In the genomic region with DNA sequence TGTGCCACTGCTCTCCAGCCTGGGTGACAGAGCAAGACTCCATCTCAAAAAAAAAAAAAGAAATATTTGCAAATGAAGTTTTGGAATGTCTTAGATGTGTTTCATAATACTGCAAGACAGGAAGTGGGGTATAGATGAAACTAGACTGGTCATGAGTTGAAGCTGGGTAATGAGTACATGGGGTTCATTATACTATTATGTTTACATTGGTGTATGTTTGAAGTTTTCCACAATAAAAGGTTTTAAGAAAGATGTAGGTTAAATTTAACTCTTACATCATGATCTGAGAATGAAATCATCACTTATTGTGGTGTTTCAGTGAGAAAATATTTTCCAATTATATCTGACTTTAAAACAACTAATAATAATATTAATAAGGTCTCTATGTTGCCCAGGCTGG, we compare ENCODE assay signal across 11 cellular contexts. TPM values are rescaled to one million over a fixed set of nuclear protein-coding genes. Genes with fewer than 3 reads are reported as not detected.
DNase-seq lines count a peak whose midpoint lies in the region; ATAC-seq and TF ChIP-seq lines count a peak whose summit lies in the region.
"Had no signal": no experiment of that assay in that cellular context is flagged by ENCODE, and none has a peak within 500 bp of the region (broad histone marks: within the 10 kb centered on the region; RNA-seq: fewer than 3 reads in every experiment).

No MANE protein-coding gene starts in this region.

- H3K9ac ChIP-seq in MM.1S (ENCODE audit: low read length): no peak overlapping the region

- H3K4me3 Mint-ChIP-seq in activated naive CD8-positive, alpha-beta T cell treated with anti-CD3 and anti-CD28 coated beads, Interleukin-2, amount 10 ng/mL, durations not matched to agents 7 days and 5 days: no peak overlapping the region

- no peak for DNase-seq in activated naive CD4-positive, alpha-beta T cell treated with anti-CD3 and anti-CD28 coated beads, Interleukin-2, amount 50 U/mL, for 72 hours (ENCODE audit: low spot score in 2 of 2)
- DNase-seq in activated naive CD4-positive, alpha-beta T cell treated with Interleukin-2 at 50 U/mL for 16 hours: no peak
- no peak for DNase-seq in activated naive CD8-positive, alpha-beta T cell treated with anti-CD3 and anti-CD28 coated beads, Interleukin-2, amount 10 ng/mL, durations not matched to agents 7 days and 5 days
- DNase-seq in upper lobe of right lung (no peak), MM.1S (no peak), ascending aorta (ENCODE audit: low spot score in 2 of 2) (no peak), heart left ventricle (no peak)
- DNase-seq: activated CD8-positive, alpha-beta memory T cell treated with anti-CD3 and anti-CD28 coated beads, Interleukin-2, amount 50 U/mL, for 4 hours; heart right ventricle had no signal

- H3K27me3 ChIP-seq in upper lobe of right lung: no peaks in the 10 kb centered on the region
- H3K27me3 ChIP-seq in MM.1S (replicated peaks; ENCODE audit: insufficient read depth, low read length): no peaks in the 10 kb centered on the region
- H3K27me3 ChIP-seq in ascending aorta: no peaks in the 10 kb centered on the region
- no peaks in the 10 kb centered on the region for H3K27me3 ChIP-seq in heart left ventricle
- H3K27me3 ChIP-seq: heart right ventricle had no signal

- peak; percentile 57 to 100 for ATAC-seq in activated naive CD4-positive, alpha-beta T cell treated with anti-CD3 and anti-CD28 coated beads, Interleukin-2, amount 50 U/mL, for 72 hours
- ATAC-seq in HG02852 (IDR thresholded peaks at IDR 0.05; ENCODE audit: unreplicated experiment): peak; percentile 84
- ATAC-seq in activated naive CD8-positive, alpha-beta T cell treated with anti-CD3 and anti-CD28 coated beads, Interleukin-2, amount 10 ng/mL, durations not matched to agents 7 days and 5 days (ENCODE audit: low read depth): peak; percentile 56
- peak; percentile 57 for ATAC-seq in upper lobe of right lung
- ATAC-seq in heart left ventricle: no peak
- ATAC-seq: heart right ventricle had no signal

- H3K36me3 ChIP-seq in upper lobe of right lung (no peaks in the 10 kb centered on the region), MM.1S (replicated peaks; ENCODE audit: insufficient read depth, low read length) (no peaks in the 10 kb centered on the region), ascending aorta (no peaks in the 10 kb centered on the region), heart left ventricle (no peaks in the 10 kb centered on the region)
- H3K36me3 ChIP-seq: heart right ventricle had no signal

- H3K9me3 ChIP-seq in upper lobe of right lung (peaks cover under 1% of the 10 kb centered on the region), MM.1S (replicated peaks; ENCODE audit: insufficient read depth, low read length) (no peaks in the 10 kb centered on the region), ascending aorta (peaks cover 0 to 14% of the 10 kb centered on the region in 2 donors), heart left ventricle (peaks cover 0 to 24% (median 10%) of the 10 kb centered on the region in 12 donors)

- no peak for TF ChIP-seq POLR2A in heart left ventricle (IDR thresholded peaks at IDR 0.05)

- no peak overlapping the region for H3K4me2 ChIP-seq in MM.1S (ENCODE audit: low read depth, low read length)

- intact Hi-C loops in upper lobe of right lung (cut with DNase I): no loop called here
- intact Hi-C loops in ascending aorta (cut with DNase I): no loop called here
- intact Hi-C loops in heart left ventricle (cut with DNase I): no loop called here

- H3K9me2 ChIP-seq in MM.1S (replicated peaks; ENCODE audit: insufficient read depth, low read length): no peaks in the 10 kb centered on the region

- POLR2A ChIA-PET in activated naive CD8-positive, alpha-beta T cell treated with anti-CD3 and anti-CD28 coated beads, Interleukin-2, amount 10 ng/mL, durations not matched to agents 7 days and 5 days (lab: Charles Lee): no interaction called here

- peaks cover 97% of the 10 kb centered on the region for H3K79me2 ChIP-seq in MM.1S (ENCODE audit: low read length)

- H3K27ac ChIP-seq in upper lobe of right lung (no peak overlapping the region), MM.1S (ENCODE audit: low read length) (no peak overlapping the region), ascending aorta (no peak overlapping the region), heart left ventricle (no peak overlapping the region)
- H3K27ac ChIP-seq: heart right ventricle, skin epidermis had no signal

- TF ChIP-seq CTCF in upper lobe of right lung (IDR thresholded peaks at IDR 0.05) (no peak), MM.1S (IDR thresholded peaks at IDR 0.05; ENCODE audit: low read length) (no peak), ascending aorta (IDR thresholded peaks at IDR 0.05) (no peak), heart left ventricle (IDR thresholded peaks at IDR 0.05) (no peak)

- no peaks in the 10 kb centered on the region for H4K20me1 ChIP-seq in MM.1S (ENCODE audit: insufficient read depth, low read length)

- H3K4me3 ChIP-seq in upper lobe of right lung (no peak overlapping the region), MM.1S (ENCODE audit: low read length) (no peak overlapping the region), ascending aorta (no peak overlapping the region), heart left ventricle (no peak overlapping the region)
- H3K4me3 ChIP-seq: heart right ventricle, skin epidermis had no signal

- H3K27ac Mint-ChIP-seq in activated naive CD4-positive, alpha-beta T cell treated with anti-CD3 and anti-CD28 coated beads, Interleukin-2, amount 50 U/mL, for 72 hours: no peak overlapping the region
- H3K27ac Mint-ChIP-seq in activated naive CD8-positive, alpha-beta T cell treated with anti-CD3 and anti-CD28 coated beads, Interleukin-2, amount 10 ng/mL, durations not matched to agents 7 days and 5 days: no peak overlapping the region

- no peaks in the 10 kb centered on the region for H3K27me3 Mint-ChIP-seq in activated naive CD8-positive, alpha-beta T cell treated with anti-CD3 and anti-CD28 coated beads, Interleukin-2, amount 10 ng/mL, durations not matched to agents 7 days and 5 days

- H3K4me1 Mint-ChIP-seq in activated naive CD8-positive, alpha-beta T cell treated with anti-CD3 and anti-CD28 coated beads, Interleukin-2, amount 10 ng/mL, durations not matched to agents 7 days and 5 days: peaks cover 14% of the 10 kb centered on the region

- no peaks in the 10 kb centered on the region for H3F3A ChIP-seq in MM.1S (ENCODE audit: insufficient read depth, low read length)

- H3K36me3 Mint-ChIP-seq in activated naive CD4-positive, alpha-beta T cell treated with anti-CD3 and anti-CD28 coated beads, Interleukin-2, amount 50 U/mL, for 72 hours: peaks cover 33 to 57% of the 10 kb centered on the region in 2 donors
- peaks cover 52% of the 10 kb centered on the region for H3K36me3 Mint-ChIP-seq in activated naive CD8-positive, alpha-beta T cell treated with anti-CD3 and anti-CD28 coated beads, Interleukin-2, amount 10 ng/mL, durations not matched to agents 7 days and 5 days

- no peaks in the 10 kb centered on the region for H3K4me1 ChIP-seq in upper lobe of right lung
- H3K4me1 ChIP-seq in MM.1S (ENCODE audit: low read length): peaks cover 19% of the 10 kb centered on the region
- H3K4me1 ChIP-seq in ascending aorta: peaks cover 0 to 9% of the 10 kb centered on the region in 2 donors
- peaks cover 0 to 9% (median 0%) of the 10 kb centered on the region in 12 donors for H3K4me1 ChIP-seq in heart left ventricle

- H3K9me3 Mint-ChIP-seq in activated naive CD4-positive, alpha-beta T cell treated with anti-CD3 and anti-CD28 coated beads, Interleukin-2, amount 50 U/mL, for 72 hours: peaks cover 10 to 15% of the 10 kb centered on the region in 2 donors
- peaks cover 8% of the 10 kb centered on the region for H3K9me3 Mint-ChIP-seq in activated naive CD8-positive, alpha-beta T cell treated with anti-CD3 and anti-CD28 coated beads, Interleukin-2, amount 10 ng/mL, durations not matched to agents 7 days and 5 days

- H2AFZ ChIP-seq in MM.1S (ENCODE audit: low read length): no peak overlapping the region

RNA-seq across cellular contexts. Expression of gene FNDC3A, which starts 19.0 kb away (rescaled TPM):
- 10 to 100 TPM; 24.5 to 25.3 TPM for total RNA-seq in activated naive CD4-positive, alpha-beta T cell treated with anti-CD3 and anti-CD28 coated beads, Interleukin-2, amount 50 U/mL, for 72 hours
- 10 to 100 TPM; 30.3 to 31.8 TPM for total RNA-seq in activated naive CD8-positive, alpha-beta T cell treated with anti-CD3 and anti-CD28 coated beads, Interleukin-2, amount 10 ng/mL, durations not matched to agents 7 days and 5 days
- total RNA-seq in upper lobe of right lung (59.0 TPM), ascending aorta (22.7 TPM), heart left ventricle (10 to 100 TPM; 16.9 to 38.3 (median 22.7) TPM)
- polyA plus RNA-seq in heart left ventricle: 10 to 100 TPM; 10.1 to 21.9 TPM

Comparison
In these comparisons a context has a peak if more than half of its experiments do, and no peak if none do; other contexts are left out.
1. ATAC-seq: peak in activated naive CD4-positive, alpha-beta T cell treated with anti-CD3 and anti-CD28 coated beads, Interleukin-2, amount 50 U/mL, for 72 hours (2 of 2), HG02852 (single experiment), activated naive CD8-positive, alpha-beta T cell treated with anti-CD3 and anti-CD28 coated beads, Interleukin-2, amount 10 ng/mL, durations not matched to agents 7 days and 5 days (single experiment) and upper lobe of right lung (single experiment); none in heart left ventricle (0 of 4).